21 cellular contexts compared by ENCODE assay signal in genomic region chr16:31076319-31076718, GRCh38. TPM values are rescaled to one million over a fixed set of nuclear protein-coding genes. Genes with fewer than 3 reads are reported as not detected.
DNase-seq lines count a peak whose midpoint lies in the region; ATAC-seq and TF ChIP-seq lines count a peak whose summit lies in the region.
"Had no signal": no experiment of that assay in that cellular context is flagged by ENCODE, and none has a peak within 500 bp of the region (broad histone marks: within the 10 kb centered on the region; RNA-seq: fewer than 3 reads in every experiment).

No MANE protein-coding gene starts in this region.

- H3K9me3 Mint-ChIP-seq in natural killer cell (no peaks in the 10 kb centered on the region), activated B cell treated with CpG ODN at 0.5 μM for 24 hours (no peaks in the 10 kb centered on the region), mesothelial cell of epicardium (no peaks in the 10 kb centered on the region)
- H3K9me3 Mint-ChIP-seq in natural killer cell treated with Interleukin-12 subunit alpha and Interleukin-12 subunit beta and Interleukin-15 and Interleukin-18, amount 100 ng/mL, for 72 hours = no peaks in the 10 kb centered on the region
- H3K9me3 Mint-ChIP-seq: stimulated activated naive CD8-positive, alpha-beta T cell treated with anti-CD3 and anti-CD28 coated beads, Interleukin-15, amount 100 ng/mL, for 72 hours had no signal

- H3K9me3 ChIP-seq in left ventricle myocardium inferior (replicated peaks) = no peaks in the 10 kb centered on the region
- H3K9me3 ChIP-seq: adrenal gland, esophagus squamous epithelium, ovary, uterus had no signal

- H3K27ac Mint-ChIP-seq in natural killer cell (peak overlapping the region; percentile 95 to 97), activated B cell treated with CpG ODN at 0.5 μM for 24 hours (no peak overlapping the region), mesothelial cell of epicardium (peak overlapping the region; percentile 39)
- peak overlapping the region in 1 of 2 donors; percentile 39 for H3K27ac Mint-ChIP-seq in natural killer cell treated with Interleukin-12 subunit alpha and Interleukin-12 subunit beta and Interleukin-15 and Interleukin-18, amount 100 ng/mL, for 72 hours

- POLR2A ChIA-PET in activated B cell treated with CpG ODN at 0.5 μM for 24 hours (lab: Charles Lee) = interaction anchor here (1.6 kb wide), 1 partner anchor 16 kb away, joined by 8 read pairs; no protein-coding TSS in a partner anchor

- no peaks in the 10 kb centered on the region for H3K27me3 Mint-ChIP-seq in natural killer cell (ENCODE audit: low read depth in 2 of 2)
- no peaks in the 10 kb centered on the region for H3K27me3 Mint-ChIP-seq in natural killer cell treated with Interleukin-12 subunit alpha and Interleukin-12 subunit beta and Interleukin-15 and Interleukin-18, amount 100 ng/mL, for 72 hours
- H3K27me3 Mint-ChIP-seq in activated B cell treated with CpG ODN at 0.5 μM for 24 hours = no peaks in the 10 kb centered on the region
- H3K27me3 Mint-ChIP-seq in mesothelial cell of epicardium (ENCODE audit: low read depth) = no peaks in the 10 kb centered on the region
- H3K27me3 Mint-ChIP-seq: stimulated activated naive CD8-positive, alpha-beta T cell treated with anti-CD3 and anti-CD28 coated beads, Interleukin-15, amount 100 ng/mL, for 72 hours had no signal

- no peak overlapping the region for H3K4me3 ChIP-seq in left ventricle myocardium inferior
- no peak overlapping the region for H3K4me3 ChIP-seq in dorsolateral prefrontal cortex
- H3K4me3 ChIP-seq: adrenal gland, cardiac muscle cell, esophagus squamous epithelium, ovary, uterus had no signal

- no peak for ATAC-seq in natural killer cell
- ATAC-seq in natural killer cell treated with Interleukin-12 subunit alpha and Interleukin-12 subunit beta and Interleukin-15 and Interleukin-18, amount 100 ng/mL, for 72 hours = no peak
- no peak for ATAC-seq in activated B cell treated with CpG ODN at 0.5 μM for 24 hours (ENCODE audit: low read depth)
- ATAC-seq: left lobe of liver; stimulated activated naive CD8-positive, alpha-beta T cell treated with anti-CD3 and anti-CD28 coated beads, Interleukin-15, amount 100 ng/mL, for 72 hours had no signal

- peak overlapping the region; percentile 28 for H3K4me3 Mint-ChIP-seq in natural killer cell
- no peak overlapping the region for H3K4me3 Mint-ChIP-seq in natural killer cell treated with Interleukin-12 subunit alpha and Interleukin-12 subunit beta and Interleukin-15 and Interleukin-18, amount 100 ng/mL, for 72 hours
- peak overlapping the region; percentile 95 for H3K4me3 Mint-ChIP-seq in activated B cell treated with CpG ODN at 0.5 μM for 24 hours
- H3K4me3 Mint-ChIP-seq in mesothelial cell of epicardium = peak overlapping the region; percentile 26
- H3K4me3 Mint-ChIP-seq: stimulated activated naive CD8-positive, alpha-beta T cell treated with anti-CD3 and anti-CD28 coated beads, Interleukin-15, amount 100 ng/mL, for 72 hours had no signal

- DNase-seq in natural killer cell = no peak
- no peak for DNase-seq in natural killer cell treated with Interleukin-12 subunit alpha and Interleukin-12 subunit beta and Interleukin-15 and Interleukin-18, amount 100 ng/mL, for 72 hours (ENCODE audit: low spot score)
- no peak for DNase-seq in activated B cell treated with CpG ODN at 0.5 μM for 24 hours
- DNase-seq in mesothelial cell of epicardium (ENCODE audit: low spot score in 2 of 2, unreplicated experiment in 2 of 2) = no peak
- DNase-seq in EL = no peak
- DNase-seq in left ventricle myocardium inferior = no peak
- no peak for DNase-seq in dorsolateral prefrontal cortex
- DNase-seq: activated CD4-positive, CD25-positive, alpha-beta regulatory T cell; DMS 273 treated with DMSO at 0.1 percent for 48 hours; effector CD4-positive, alpha-beta T cell; esophagus squamous epithelium; NCI-H1092; NCI-H2081 treated with DMSO at 0.1 percent for 48 hours; NCI-H524; ovary; Right ventricle myocardium superior; stimulated activated naive CD8-positive, alpha-beta T cell treated with anti-CD3 and anti-CD28 coated beads, Interleukin-15, amount 100 ng/mL, for 72 hours; uterus had no signal

- CTCF ChIA-PET in activated B cell treated with CpG ODN at 0.5 μM for 24 hours (lab: Charles Lee) = no interaction called here

- H3K36me3 ChIP-seq in left ventricle myocardium inferior = peaks cover 53% of the 10 kb centered on the region
- H3K36me3 ChIP-seq: ovary, uterus had no signal

- peaks cover 51 to 67% of the 10 kb centered on the region in 2 donors for H3K4me1 Mint-ChIP-seq in natural killer cell
- peaks cover 33 to 37% of the 10 kb centered on the region in 2 donors for H3K4me1 Mint-ChIP-seq in natural killer cell treated with Interleukin-12 subunit alpha and Interleukin-12 subunit beta and Interleukin-15 and Interleukin-18, amount 100 ng/mL, for 72 hours (ENCODE audit: low read depth in 2 of 2)
- peaks cover 37% of the 10 kb centered on the region for H3K4me1 Mint-ChIP-seq in activated B cell treated with CpG ODN at 0.5 μM for 24 hours
- H3K4me1 Mint-ChIP-seq in mesothelial cell of epicardium = peaks cover 21% of the 10 kb centered on the region

- intact Hi-C loops in natural killer cell (cut with micrococcal nuclease) = no loop called here
- intact Hi-C loops in activated B cell treated with CpG ODN at 0.5 μM for 24 hours (cut with micrococcal nuclease) = no loop called here
- intact Hi-C loops in left ventricle myocardium inferior (cut with micrococcal nuclease) = no loop called here
- intact Hi-C loops in dorsolateral prefrontal cortex (cut with DNase I) = loop anchor here (2.0 to 10.0 kb wide), 3 partner anchors 14 to 378 kb away; partner anchors contain the start of genes ARMC5 (in 1 of the 2) and FUS (in 1 of the 2)

- H3K27ac ChIP-seq in left ventricle myocardium inferior (replicated peaks) (no peak overlapping the region), dorsolateral prefrontal cortex (no peak overlapping the region)
- H3K27ac ChIP-seq: adrenal gland, cardiac muscle cell, esophagus squamous epithelium, ovary, uterus had no signal

- H3K27me3 ChIP-seq in left ventricle myocardium inferior (ENCODE audit: low read depth) (no peaks in the 10 kb centered on the region), dorsolateral prefrontal cortex (no peaks in the 10 kb centered on the region)
- H3K27me3 ChIP-seq: adrenal gland, cardiac muscle cell, esophagus squamous epithelium, ovary, uterus had no signal

- peaks cover 42% of the 10 kb centered on the region for H3K4me1 ChIP-seq in left ventricle myocardium inferior

- TF ChIP-seq CTCF in natural killer cell (IDR thresholded peaks at IDR 0.05) = no peak
- TF ChIP-seq CTCF in activated B cell treated with CpG ODN at 0.5 μM for 24 hours (IDR thresholded peaks at IDR 0.05) = no peak
- no peak for TF ChIP-seq CTCF in mesothelial cell of epicardium (IDR thresholded peaks at IDR 0.05; ENCODE audit: unreplicated experiment)
- TF ChIP-seq CTCF in left ventricle myocardium inferior (IDR thresholded peaks at IDR 0.05; ENCODE audit: borderline replicate concordance) = no peak
- TF ChIP-seq CTCF in dorsolateral prefrontal cortex (IDR thresholded peaks at IDR 0.05 in 54 of 56, conservative IDR thresholded peaks at IDR 0.05 in 2 of 56; ENCODE audit: low read depth in 1 of 56, partially characterized antibody in 56 of 56) = no peak

- H3K36me3 Mint-ChIP-seq in natural killer cell = peaks cover 7% of the 10 kb centered on the region
- H3K36me3 Mint-ChIP-seq in natural killer cell treated with Interleukin-12 subunit alpha and Interleukin-12 subunit beta and Interleukin-15 and Interleukin-18, amount 100 ng/mL, for 72 hours = peaks cover 13% of the 10 kb centered on the region
- peaks cover 74% of the 10 kb centered on the region for H3K36me3 Mint-ChIP-seq in activated B cell treated with CpG ODN at 0.5 μM for 24 hours (ENCODE audit: low read depth)
- peaks cover 20% of the 10 kb centered on the region for H3K36me3 Mint-ChIP-seq in mesothelial cell of epicardium

RNA-seq across cellular contexts. Expression of gene ZNF646, which starts 2.1 kb away (rescaled TPM):
- 10 to 100 TPM; 22.0 to 31.1 (median 30.1) TPM for total RNA-seq in natural killer cell
- total RNA-seq in natural killer cell treated with Interleukin-12 subunit alpha and Interleukin-12 subunit beta and Interleukin-15 and Interleukin-18, amount 100 ng/mL, for 72 hours = 10 to 100 TPM; 25.8 to 26.3 TPM
- 32.4 and 32.5 TPM in 2 replicates for total RNA-seq in activated B cell treated with CpG ODN at 0.5 μM for 24 hours
- 20.4 to 22.2 TPM (median 21.4 TPM) in 3 replicates for total RNA-seq in mesothelial cell of epicardium
- 9.6 TPM for total RNA-seq in left ventricle myocardium inferior
- total RNA-seq in dorsolateral prefrontal cortex = 10 to 100 TPM; 11.2 to 24.3 (median 16.7) TPM

RNA-seq across cellular contexts. Expression of gene ZNF668, which starts 2.3 kb away (rescaled TPM):
- total RNA-seq in natural killer cell (10 to 100 TPM; 11.0 to 27.4 (median 22.6) TPM), activated B cell treated with CpG ODN at 0.5 μM for 24 hours (8.3 and 10.1 TPM in 2 replicates), mesothelial cell of epicardium (11.8 to 14.1 TPM (median 12.8 TPM) in 3 replicates), left ventricle myocardium inferior (5.3 TPM), dorsolateral prefrontal cortex (10 to 100 TPM in 110 of 120 experiments, 1 to 10 TPM in 10; 7.9 to 24.5 (median 12.5) TPM)
- 10 to 100 TPM; 16.4 to 30.5 TPM for total RNA-seq in natural killer cell treated with Interleukin-12 subunit alpha and Interleukin-12 subunit beta and Interleukin-15 and Interleukin-18, amount 100 ng/mL, for 72 hours

RNA-seq across cellular contexts. Expression of gene PRSS53, which starts 12.4 kb away (rescaled TPM):
- total RNA-seq in natural killer cell = 1 to 10 TPM; 4.3 to 7.4 (median 5.1) TPM
- total RNA-seq in natural killer cell treated with Interleukin-12 subunit alpha and Interleukin-12 subunit beta and Interleukin-15 and Interleukin-18, amount 100 ng/mL, for 72 hours = 1 to 10 TPM; 4.1 to 5.1 TPM
- total RNA-seq in activated B cell treated with CpG ODN at 0.5 μM for 24 hours = 5.1 and 5.5 TPM in 2 replicates
- total RNA-seq in mesothelial cell of epicardium = 4.0 to 4.9 TPM (median 4.5 TPM) in 3 replicates
- total RNA-seq in left ventricle myocardium inferior = 1.2 TPM
- total RNA-seq in dorsolateral prefrontal cortex = 10 to 100 TPM in 4 of 120 experiments, 1 to 10 TPM in 116; 2.2 to 12.6 (median 5.5) TPM

RNA-seq across cellular contexts. Expression of gene VKORC1, which starts 18.3 kb away (rescaled TPM):
- 10 to 100 TPM; 35.9 to 42.1 (median 41.8) TPM for total RNA-seq in natural killer cell
- 10 to 100 TPM; 65.2 to 84.6 TPM for total RNA-seq in natural killer cell treated with Interleukin-12 subunit alpha and Interleukin-12 subunit beta and Interleukin-15 and Interleukin-18, amount 100 ng/mL, for 72 hours
- total RNA-seq in activated B cell treated with CpG ODN at 0.5 μM for 24 hours = 38.7 and 41.9 TPM in 2 replicates
- total RNA-seq in mesothelial cell of epicardium = 48.6 to 53.7 TPM (median 49.5 TPM) in 3 replicates
- 39.5 TPM for total RNA-seq in left ventricle myocardium inferior
- 10 to 100 TPM; 23.4 to 53.8 (median 37.0) TPM for total RNA-seq in dorsolateral prefrontal cortex

RNA-seq across cellular contexts. Expression of gene BCKDK, which starts 31.9 kb away (rescaled TPM):
- total RNA-seq in natural killer cell (10 to 100 TPM in 2 of 3 donors, 1 to 10 TPM in 1; 9.9 to 16.3 (median 12.1) TPM), activated B cell treated with CpG ODN at 0.5 μM for 24 hours (24.8 and 27.3 TPM in 2 replicates), mesothelial cell of epicardium (36.4 to 37.3 TPM (median 37.0 TPM) in 3 replicates), left ventricle myocardium inferior (75.9 TPM), dorsolateral prefrontal cortex (10 to 100 TPM; 27.7 to 57.4 (median 35.6) TPM)
- 10 to 100 TPM; 42.7 to 43.1 TPM for total RNA-seq in natural killer cell treated with Interleukin-12 subunit alpha and Interleukin-12 subunit beta and Interleukin-15 and Interleukin-18, amount 100 ng/mL, for 72 hours

Comparison
In these comparisons a context has a peak if more than half of its experiments do, and no peak if none do; other contexts are left out.
1. intact Hi-C loops: an anchor here in dorsolateral prefrontal cortex (2.0 to 10.0 kb wide); none called in natural killer cell, activated B cell treated with CpG ODN at 0.5 μM for 24 hours and left ventricle myocardium inferior.